ENCODE assay signal across 9 cellular contexts in the genomic region with DNA sequence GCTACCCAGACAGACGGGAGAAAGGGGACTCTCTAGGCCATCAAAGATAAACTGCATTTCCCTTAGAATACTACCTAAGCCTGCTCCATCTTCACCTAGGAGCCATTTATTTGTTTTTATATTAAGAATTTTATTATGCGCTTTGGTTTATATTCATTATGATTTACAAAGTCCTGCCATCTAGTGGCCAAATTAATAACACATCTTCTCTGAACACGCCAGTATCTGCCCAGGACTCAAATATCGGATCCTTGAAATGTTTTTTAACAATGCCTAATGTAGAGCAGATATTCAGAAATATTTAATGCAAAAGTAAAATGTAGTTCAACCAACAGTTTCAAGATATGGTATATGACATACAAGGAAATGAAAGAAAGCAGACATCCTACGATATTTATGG. TPM values are rescaled to one million over a fixed set of nuclear protein-coding genes. Genes with fewer than 3 reads are reported as not detected.
DNase-seq lines count a peak whose midpoint lies in the region; ATAC-seq and TF ChIP-seq lines count a peak whose summit lies in the region.
"Had no signal": no experiment of that assay in that cellular context is flagged by ENCODE, and none has a peak within 500 bp of the region (broad histone marks: within the 10 kb centered on the region; RNA-seq: fewer than 3 reads in every experiment).

No MANE protein-coding gene starts in this region.

- WGBS in stomach, 5 donors: 27 to 48% (median 33%) methylated on average over 5 of the region's 5 CpGs

- peaks cover 4% of the 10 kb centered on the region for H3K4me1 ChIP-seq in DOHH2 (ENCODE audit: control insufficient read depth, low read length)
- H3K4me1 ChIP-seq in stomach: no peaks in the 10 kb centered on the region
- H3K4me1 ChIP-seq: SJCRH30 had no signal

- no peak for TF ChIP-seq POLR2A in stomach (IDR thresholded peaks at IDR 0.05)

- no peaks in the 10 kb centered on the region for H3K9me2 ChIP-seq in DOHH2 (replicated peaks; ENCODE audit: control insufficient read depth, low read length)

- H3K36me3 ChIP-seq in DOHH2 (ENCODE audit: control insufficient read depth, low read length) (no peaks in the 10 kb centered on the region), stomach (no peaks in the 10 kb centered on the region)
- H3K36me3 ChIP-seq: SJCRH30 had no signal

- no peaks in the 10 kb centered on the region for H3F3A ChIP-seq in DOHH2 (ENCODE audit: control insufficient read depth, insufficient read depth)

- no peaks in the 10 kb centered on the region for H4K20me1 ChIP-seq in DOHH2 (ENCODE audit: control insufficient read depth, insufficient read depth, low read depth, low read length)

- peak; percentile 22 for DNase-seq in Jurkat, Clone E6-1 (ENCODE audit: low read depth, low spot score)
- DNase-seq in kidney tubule cell (ENCODE audit: low spot score): peak; percentile 26
- no peak for DNase-seq in OCI-M2 (lab: John Stamatoyannopoulos, UW; ENCODE audit: unreplicated experiment)
- DNase-seq in GDM1 (lab: John Stamatoyannopoulos, UW): no peak
- no peak for DNase-seq in stomach

- H3K4me2 ChIP-seq in DOHH2 (ENCODE audit: low read length): no peak overlapping the region

- TF ChIP-seq CTCF in DOHH2 (IDR thresholded peaks at IDR 0.05; ENCODE audit: low read depth, low read length, poor library complexity, severe bottlenecking) (peak; percentile 47), WI38 (IDR thresholded peaks at IDR 0.05; ENCODE audit: low read depth, low read length) (peak; percentile 43; the same call in 1 of the 2 replicates), stomach (IDR thresholded peaks at IDR 0.05) (peak in 3 of 7 experiments; percentile 42 to 68 (median 47))

- no peak overlapping the region for H3K4me3 ChIP-seq in DOHH2 (ENCODE audit: low read length)
- H3K4me3 ChIP-seq in Jurkat, Clone E6-1 (ENCODE audit: low read length): no peak overlapping the region
- H3K4me3 ChIP-seq in WI38 (ENCODE audit: low read depth, low read length): no peak overlapping the region
- no peak overlapping the region for H3K4me3 ChIP-seq in stomach
- H3K4me3 ChIP-seq: SJCRH30 had no signal

- intact Hi-C loops in stomach (cut with DNase I; ENCODE audit: low total_unique reads): no loop called here

- H3K9me3 ChIP-seq in DOHH2 (ENCODE audit: control insufficient read depth, insufficient read depth, low read length) (no peaks in the 10 kb centered on the region), stomach (no peaks in the 10 kb centered on the region)
- H3K9me3 ChIP-seq: SJCRH30 had no signal

- TF ChIP-seq EP300 in stomach (IDR thresholded peaks at IDR 0.05): no peak

- ATAC-seq in HG03025 (IDR thresholded peaks at IDR 0.05; ENCODE audit: low FRiP score, unreplicated experiment): no peak

- H3K27ac ChIP-seq in DOHH2 (ENCODE audit: low read depth, low read length) (no peak overlapping the region), stomach (no peak overlapping the region)
- H3K27ac ChIP-seq: SJCRH30 had no signal

- H3K27me3 ChIP-seq in DOHH2 (ENCODE audit: control insufficient read depth, low read length): peaks cover 15% of the 10 kb centered on the region
- H3K27me3 ChIP-seq in stomach: peaks cover 5 to 14% (median 12%) of the 10 kb centered on the region in 3 donors

- no peaks in the 10 kb centered on the region for H3K79me2 ChIP-seq in DOHH2 (ENCODE audit: control insufficient read depth, low read length)

RNA-seq across cellular contexts. Expression of a gene that starts 20.8 kb away (rescaled TPM):
- polyA plus RNA-seq in Jurkat, Clone E6-1 (2012; ENCODE audit: insufficient read depth, insufficient read length): 79.8 TPM
- 10 to 100 TPM in 4 of 5 donors, 1 to 10 TPM in 1; 4.6 to 94.2 (median 58.5) TPM for total RNA-seq in stomach
- polyA plus RNA-seq in stomach: 10 to 100 TPM; 32.8 to 46.0 (median 35.0) TPM

Comparison
In these comparisons a context has a peak if more than half of its experiments do, and no peak if none do; other contexts are left out.
1. DNase-seq: peak in Jurkat, Clone E6-1 (single experiment) and kidney tubule cell (single experiment); none in OCI-M2 (single experiment), GDM1 (single experiment) and stomach (single experiment).